Comparison of ENCODE assay signal across 12 cellular contexts in the genomic region with DNA sequence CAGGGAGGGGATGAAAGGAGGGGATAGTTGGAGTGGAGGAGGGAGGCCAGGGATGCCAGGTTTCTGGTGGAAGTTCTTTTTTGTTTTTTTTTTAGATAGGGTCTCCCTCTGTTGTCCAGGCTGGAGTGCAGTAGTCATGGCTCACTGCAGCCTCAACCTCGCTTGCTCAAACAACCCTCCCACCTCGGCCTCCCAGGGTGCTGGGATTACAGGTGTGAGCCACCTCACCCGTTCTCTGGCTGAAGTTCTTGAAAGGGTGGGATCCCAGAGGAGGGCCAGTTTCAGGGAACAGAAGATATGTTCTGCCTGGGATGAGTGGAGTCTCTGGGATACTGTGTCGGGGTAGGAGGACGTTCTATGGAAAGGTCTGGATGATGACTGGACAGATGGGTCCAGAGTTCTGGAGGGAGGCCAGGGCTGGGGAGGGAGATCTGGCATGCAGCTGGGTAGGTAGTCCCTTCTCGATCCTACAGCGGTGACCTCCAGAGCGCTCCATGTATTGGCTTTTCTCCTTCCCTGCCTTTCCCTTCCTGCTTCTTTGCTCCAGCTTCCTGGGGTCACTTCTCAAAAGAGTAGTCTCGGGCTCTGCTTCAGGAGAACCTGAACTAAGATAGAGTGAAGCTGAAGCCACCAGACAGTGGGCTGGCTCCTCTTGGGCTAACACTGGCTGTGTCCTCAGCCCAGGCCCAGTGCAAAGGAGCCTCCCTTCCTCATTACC.
"Had no signal": no experiment of that assay in that cellular context is flagged by ENCODE, and none has a peak within 500 bp of the region (broad histone marks: within the 10 kb centered on the region; RNA-seq: fewer than 3 reads in every experiment).

No MANE protein-coding gene starts in this region.

- H3K27ac Mint-ChIP-seq: activated CD4-positive, alpha-beta memory T cell treated with anti-CD3 and anti-CD28 coated beads for 36 hours had no signal

- DNase-seq: activated CD4-positive, alpha-beta memory T cell treated with anti-CD3 and anti-CD28 coated beads for 36 hours; activated T-cell treated with anti-CD3 and anti-CD28 coated beads, Interleukin-2, amount 50 U/mL, for 4 hours; effector memory CD4-positive, alpha-beta T cell; stimulated activated CD4-positive, alpha-beta T cell treated with anti-CD3 and anti-CD28 coated beads, Interleukin-4, amount 100 ng/mL, for 24 hours; substantia nigra; T-helper 9 cell had no signal

- H3K4me3 Mint-ChIP-seq: activated CD4-positive, alpha-beta memory T cell treated with anti-CD3 and anti-CD28 coated beads for 36 hours; activated T-cell treated with anti-CD3 and anti-CD28 coated beads, Interleukin-2, amount 50 U/mL, for 4 hours had no signal

- H3K27me3 ChIP-seq: ascending aorta, gastroesophageal sphincter, upper lobe of left lung had no signal

- H3K36me3 ChIP-seq: ascending aorta, gastroesophageal sphincter, upper lobe of left lung had no signal

- H3K9me3 Mint-ChIP-seq: activated CD4-positive, alpha-beta memory T cell treated with anti-CD3 and anti-CD28 coated beads for 36 hours; activated T-cell treated with anti-CD3 and anti-CD28 coated beads, Interleukin-2, amount 50 U/mL, for 4 hours; nephron had no signal

- H3K36me3 Mint-ChIP-seq: activated CD4-positive, alpha-beta memory T cell treated with anti-CD3 and anti-CD28 coated beads for 36 hours had no signal

- ATAC-seq: activated T-cell treated with anti-CD3 and anti-CD28 coated beads, Interleukin-2, amount 50 U/mL, for 4 hours; gastroesophageal sphincter had no signal

- H3K9me3 ChIP-seq: ascending aorta, gastroesophageal sphincter, mucosa of descending colon, upper lobe of left lung had no signal

- H3K4me3 ChIP-seq: ascending aorta, coronary artery, gastroesophageal sphincter, mucosa of descending colon, upper lobe of left lung had no signal

- H3K27me3 Mint-ChIP-seq: activated CD4-positive, alpha-beta memory T cell treated with anti-CD3 and anti-CD28 coated beads for 36 hours had no signal

- H3K27ac ChIP-seq: ascending aorta, coronary artery had no signal
